In genomic region chr14:69574266-69574953, GRCh38 we compare ENCODE assay signal across 8 cellular contexts. TPM values are rescaled to one million over a fixed set of nuclear protein-coding genes. Genes with fewer than 3 reads are reported as not detected.
DNase-seq lines count a peak whose midpoint lies in the region; ATAC-seq and TF ChIP-seq lines count a peak whose summit lies in the region.

Gene CCDC177, minus strand, starts transcription at chr14:69574871. Its CDS starts 1,249 bp downstream, at chr14:69573622.

- peak; percentile 75 for DNase-seq in Daoy (ENCODE audit: low read depth)
- no peak for DNase-seq in LNCaP clone FGC (ENCODE audit: low read depth)
- peak; percentile 34 to 76 (median 66) for DNase-seq in T-cell
- DNase-seq in adipocyte (ENCODE audit: low read depth) = peak; percentile 76
- peak; percentile 69 for DNase-seq in hepatic stellate cell (ENCODE audit: low spot score)
- DNase-seq in sigmoid colon = no peak
- DNase-seq in MV-4-11 (lab: John Stamatoyannopoulos, UW) = no peak

- intact Hi-C loops in sigmoid colon (cut with DNase I) = loop anchor here (5.0 kb wide), 1 partner anchor 332 kb away; no protein-coding TSS in a partner anchor

- H3K4me1 Mint-ChIP-seq in T-cell = peaks cover 12 to 20% (median 14%) of the 10 kb centered on the region in 3 donors

- H3K27me3 ChIP-seq in adipocyte (replicated peaks; ENCODE audit: control insufficient read depth, insufficient read depth, low read length) (peaks cover 50% of the 10 kb centered on the region), sigmoid colon (peaks cover 37 to 81% (median 62%) of the 10 kb centered on the region in 3 donors)

- 2 to 4% methylated on average over 52 of the region's 52 CpGs for WGBS in sigmoid colon, 2 donors

- peaks cover 2% of the 10 kb centered on the region for H3K4me1 ChIP-seq in adipocyte (ENCODE audit: control insufficient read depth, insufficient read depth, low read length)
- peaks cover 0 to 38% (median 36%) of the 10 kb centered on the region in 4 donors for H3K4me1 ChIP-seq in sigmoid colon

- H3K4me3 Mint-ChIP-seq in T-cell = peak within 1 kb of the TSS; percentile 78 to 83 (median 81)

- POLR2A ChIA-PET in T-cell (lab: Charles Lee) = interaction anchor here in 1 of 2 donors (0.7 kb wide), 1 partner anchor 1255 kb away, joined by 3 read pairs; no protein-coding TSS in a partner anchor

- TF ChIP-seq EP300 in sigmoid colon (IDR thresholded peaks at IDR 0.05) = no peak

- TF ChIP-seq CTCF in LNCaP clone FGC (IDR thresholded peaks at IDR 0.05; ENCODE audit: control insufficient read depth, extremely low read depth, insufficient read depth) (peak; percentile 92), sigmoid colon (IDR thresholded peaks at IDR 0.05) (peak in 3 of 4 experiments; percentile 54 to 74 (median 61))

- H3K4me3 ChIP-seq in LNCaP clone FGC (ENCODE audit: low read depth, low read length) (peak within 1 kb of the TSS; percentile 39), adipocyte (ENCODE audit: low read length) (no peak within 1 kb of the TSS), sigmoid colon (peak within 1 kb of the TSS in 3 of 4 donors; percentile 4 to 46 (median 30))

- CTCF ChIA-PET in T-cell (lab: Charles Lee) = interaction anchor here (0.6 to 1.5 kb wide), 5 partner anchors 21 to 1089 kb away, joined by 3 to 5 read pairs (median 4); no protein-coding TSS in a partner anchor

- H3K9me3 ChIP-seq in adipocyte (ENCODE audit: control insufficient read depth, low read length) = no peaks in the 10 kb centered on the region
- no peaks in the 10 kb centered on the region for H3K9me3 ChIP-seq in sigmoid colon

- TF ChIP-seq POLR2A in sigmoid colon (IDR thresholded peaks at IDR 0.05) = no peak

- ATAC-seq in T-cell (replicated peaks in 1 of 4) (peak; percentile 85 to 92 (median 88)), HG02970 (IDR thresholded peaks at IDR 0.05; ENCODE audit: low FRiP score, unreplicated experiment) (no peak)

- no peak within 1 kb of the TSS for H3K9ac ChIP-seq in adipocyte (ENCODE audit: low read length)

- H3K36me3 ChIP-seq in adipocyte (ENCODE audit: control insufficient read depth, insufficient read depth, low read length, severe bottlenecking) (no peaks in the 10 kb centered on the region), sigmoid colon (no peaks in the 10 kb centered on the region)

- peaks cover 39 to 52% of the 10 kb centered on the region in 2 donors for H3K27me3 Mint-ChIP-seq in T-cell

- no peaks in the 10 kb centered on the region for H3K9me3 Mint-ChIP-seq in T-cell

- H3K36me3 Mint-ChIP-seq in T-cell = no peaks in the 10 kb centered on the region

- no peak within 1 kb of the TSS for H3K27ac ChIP-seq in sigmoid colon

- H3K27ac Mint-ChIP-seq in T-cell = peak within 1 kb of the TSS in 1 of 2 donors; percentile 19

RNA-seq across cellular contexts. Expression of gene CCDC177, which starts in this region (rescaled TPM):
- total RNA-seq in Daoy (2014; rRNA removed; shearing (Covaris generic)) = not detected in 2 replicates
- total RNA-seq in T-cell = not detected
- total RNA-seq in sigmoid colon = not detected
- polyA plus RNA-seq in sigmoid colon = not detected

Comparison
In these comparisons a context has a peak if more than half of its experiments do, and no peak if none do; other contexts are left out.
1. Peak in DNase-seq in Daoy; RNA of the gene not detected or under 1 TPM.
2. Peak in DNase-seq and ATAC-seq in T-cell; RNA of the gene not detected or under 1 TPM.
3. DNase-seq: peak in adipocyte (single experiment) and hepatic stellate cell (single experiment); none in LNCaP clone FGC (single experiment), sigmoid colon (single experiment) and MV-4-11 (single experiment).